In genomic region chr11:12792018-12792417, GRCh38 we compare ENCODE assay signal across 14 cellular contexts.
DNase-seq lines count a peak whose midpoint lies in the region; ATAC-seq, FAIRE-seq and TF ChIP-seq lines count a peak whose summit lies in the region.
"Had no signal": no experiment of that assay in that cellular context is flagged by ENCODE, and none has a peak within 500 bp of the region (broad histone marks: within the 10 kb centered on the region; RNA-seq: fewer than 3 reads in every experiment).

No MANE protein-coding gene starts in this region.

- in situ Hi-C loops in GM23248 (cut with MboI) (no loop called here), K562 (cut with MboI) (no loop called here)

- H3F3A ChIP-seq in GM23248 (ENCODE audit: insufficient read depth) (peaks cover 32% of the 10 kb centered on the region), PC-9 (ENCODE audit: insufficient read depth, low read depth) (peaks cover 6% of the 10 kb centered on the region; the same call in 1 of the 2 replicates)

- no peak overlapping the region for H3K4me2 ChIP-seq in GM23248 (ENCODE audit: unreplicated experiment)
- no peak overlapping the region for H3K4me2 ChIP-seq in K562 (ENCODE audit: insufficient read depth, low read length)
- H3K4me2 ChIP-seq in PC-9, result no peak overlapping the region

- POLR2A ChIA-PET in K562 (lab: Yijun Ruan, JAX), result interaction anchor here (0.7 to 1.6 kb wide), 4 partner anchors 11 to 18 kb away, joined by 3 read pairs; no protein-coding TSS in a partner anchor
- POLR2A ChIA-PET in PC-9 (lab: Charles Lee; ENCODE audit: unreplicated experiment), result interaction anchor here (0.6 kb wide), 1 partner anchor 49 kb away, joined by 5 read pairs; no protein-coding TSS in a partner anchor

- H3K4me1 ChIP-seq in ACC112 (ENCODE audit: control insufficient read depth, insufficient read depth, low read length, unreplicated experiment) (peaks cover 46% of the 10 kb centered on the region), GM23248 (ENCODE audit: insufficient read depth) (peaks cover 43% of the 10 kb centered on the region), K562 (replicated peaks in 1 of 2; ENCODE audit: control insufficient read depth in 2 of 2, insufficient read depth in 2 of 2, low read length in 2 of 2) (peaks cover 5 to 14% of the 10 kb centered on the region in 2 experiments; a peak in 4 of 5 replicates), psoas muscle (peaks cover 50% of the 10 kb centered on the region), PC-9 (replicated peaks; ENCODE audit: insufficient read depth) (0 out of 2 replicates have a peak, but pooled peaks cover 11% of the 10 kb centered on the region)

- peak; percentile 44 for FAIRE-seq in K562 (lab: Jason Lieb, UNC)
- FAIRE-seq: A204.1 had no signal

- no peak overlapping the region for H3K9ac ChIP-seq in GM23248
- no peak overlapping the region for H3K9ac ChIP-seq in K562 (ENCODE audit: insufficient read depth in 1 of 2, low read depth in 2 of 2, low read length in 2 of 2)

- H3K27ac ChIP-seq in ACC112 (ENCODE audit: low read depth, low read length), result peak overlapping the region; percentile 45
- H3K27ac ChIP-seq in GM23248, result 0 out of 2 replicates have a peak overlapping the region, but pooled peaks have one; percentile 29
- no peak overlapping the region for H3K27ac ChIP-seq in K562 (ENCODE audit: extremely low read depth, low read depth, low read length)
- peak overlapping the region; percentile 47 for H3K27ac ChIP-seq in psoas muscle
- H3K27ac ChIP-seq in PC-9, result no peak overlapping the region
- H3K27ac ChIP-seq: HL-60 had no signal

- no peak for TF ChIP-seq POLR2A in K562 (conservative IDR thresholded peaks at IDR 0.05)

- ATAC-seq in K562 (peak; percentile 66; the same call in 2 of the 3 replicates), psoas muscle (no peak), GM18498 (IDR thresholded peaks at IDR 0.05; ENCODE audit: unreplicated experiment) (no peak), GM21515 (IDR thresholded peaks at IDR 0.05; ENCODE audit: unreplicated experiment) (no peak)
- ATAC-seq: CD8-positive, alpha-beta T cell had no signal

- H3K36me3 ChIP-seq in ACC112 (ENCODE audit: insufficient read depth, low read length) (peaks cover 13% of the 10 kb centered on the region), GM23248 (ENCODE audit: low read depth) (no peaks in the 10 kb centered on the region; the same call in 1 of the 2 replicates), K562 (ENCODE audit: control insufficient read depth, insufficient read depth, low read length) (no peaks in the 10 kb centered on the region), psoas muscle (ENCODE audit: insufficient read depth in 1 of 2, low read depth in 1 of 2) (peaks cover 0 to 8% of the 10 kb centered on the region in 2 donors), PC-9 (ENCODE audit: low read depth) (0 out of 2 replicates have a peak, but pooled peaks cover 3% of the 10 kb centered on the region)

- DNase-seq in GM23248 (no peak), K562 (ENCODE audit: extremely low read depth in 1 of 4, low spot score in 3 of 4) (peak in 3 of 4 experiments; percentile 20 to 37 (median 21)), psoas muscle (no peak), midbrain (lab: John Stamatoyannopoulos, UW) (no peak), PC-9 (no peak)
- DNase-seq: CD8-positive, alpha-beta T cell; COR-L47; DMS53; KBM-7 had no signal

- BruUV-seq in K562 (replicated peaks; lab: Mats Ljungman, UMichigan), result no TSS peak
- no TSS peak for BruUV-seq in PC-9 (replicated peaks; lab: Mats Ljungman, UMichigan)

- TF ChIP-seq EP300 in K562 (IDR thresholded peaks at IDR 0.05; ENCODE audit: low read length), result peak; percentile 44; the same call in 1 of the 2 replicates

- no peaks in the 10 kb centered on the region for H3K9me3 ChIP-seq in GM23248 (ENCODE audit: low read depth)
- H3K9me3 ChIP-seq in K562 (replicated peaks; ENCODE audit: control insufficient read depth, insufficient read depth, low read depth, low read length), result no peaks in the 10 kb centered on the region
- H3K9me3 ChIP-seq in psoas muscle, result no peaks in the 10 kb centered on the region
- no peaks in the 10 kb centered on the region for H3K9me3 ChIP-seq in PC-9 (ENCODE audit: insufficient read depth, low read depth)

- CTCF ChIA-PET in K562 (lab: Yijun Ruan, JAX; ENCODE audit: low intra/inter-chr PET ratio), result no interaction called here
- CTCF ChIA-PET in PC-9 (lab: Charles Lee), result no interaction called here

- H3K79me2 ChIP-seq in ACC112 (ENCODE audit: control insufficient read depth, insufficient read depth, low read length, unreplicated experiment) (peaks cover 73% of the 10 kb centered on the region), GM23248 (ENCODE audit: insufficient read depth) (peaks cover 100% of the 10 kb centered on the region), K562 (ENCODE audit: control insufficient read depth, insufficient read depth, low read length) (no peaks in the 10 kb centered on the region), PC-9 (ENCODE audit: low read depth) (peaks cover 51% of the 10 kb centered on the region)

- H2AFZ ChIP-seq in ACC112 (ENCODE audit: low read length, unreplicated experiment), result no peak overlapping the region
- H2AFZ ChIP-seq in GM23248, result no peak overlapping the region
- no peak overlapping the region for H2AFZ ChIP-seq in K562 (ENCODE audit: low read depth, low read length)
- H2AFZ ChIP-seq in PC-9, result no peak overlapping the region

- intact Hi-C loops in K562 (cut with micrococcal nuclease), result no loop called here
- intact Hi-C loops in psoas muscle (cut with DNase I), result no loop called here
- intact Hi-C loops in PC-9 (cut with micrococcal nuclease; ENCODE audit: unreplicated experiment), result no loop called here

- no peaks in the 10 kb centered on the region for H3K9me1 ChIP-seq in K562 (ENCODE audit: control insufficient read depth, insufficient read depth, low read length)

- H4K20me1 ChIP-seq in GM23248 (ENCODE audit: insufficient read depth) (peaks cover 5% of the 10 kb centered on the region; the same call in 1 of the 2 replicates), K562 (replicated peaks; ENCODE audit: control insufficient read depth, insufficient read depth, low read length) (no peaks in the 10 kb centered on the region), PC-9 (ENCODE audit: insufficient read depth) (no peaks in the 10 kb centered on the region; the same call in 1 of the 2 replicates)

- no peak for TF ChIP-seq RAD21 in K562 (CRISPR knock-in tag; conservative IDR thresholded peaks at IDR 0.05 in 1 of 2, IDR thresholded peaks at IDR 0.05 in 1 of 2)

- TF ChIP-seq CTCF in K562 (IDR thresholded peaks at IDR 0.05 in 2 of 3, conservative IDR thresholded peaks at IDR 0.05 in 1 of 3; ENCODE audit: insufficient read depth in 2 of 3, low read depth in 1 of 3, low read length in 3 of 3) (no peak), psoas muscle (IDR thresholded peaks at IDR 0.05) (no peak), PC-9 (conservative IDR thresholded peaks at IDR 0.05) (no peak)

- H3K27me3 ChIP-seq in ACC112 (ENCODE audit: insufficient read depth, low read length) (no peaks in the 10 kb centered on the region), GM23248 (replicated peaks; ENCODE audit: insufficient read depth) (no peaks in the 10 kb centered on the region), K562 (ENCODE audit: control insufficient read depth in 2 of 2, insufficient read depth in 2 of 2, low read length in 2 of 2) (no peaks in the 10 kb centered on the region), psoas muscle (ENCODE audit: insufficient read depth in 3 of 3, low read length in 2 of 3) (no peaks in the 10 kb centered on the region), PC-9 (ENCODE audit: insufficient read depth, low read depth) (no peaks in the 10 kb centered on the region)

- H3K9me2 ChIP-seq in GM23248 (ENCODE audit: insufficient read depth) (no peaks in the 10 kb centered on the region), PC-9 (ENCODE audit: insufficient read depth) (no peaks in the 10 kb centered on the region)

- H3K4me3 ChIP-seq in ACC112 (ENCODE audit: low read depth, low read length) (no peak overlapping the region), GM23248 (no peak overlapping the region), K562 (no peak overlapping the region), psoas muscle (no peak overlapping the region), PC-9 (no peak overlapping the region)

TF ChIP-seq in K562, 482 proteins besides CTCF, POLR2A, EP300 and RAD21 (continues in another document):
- TF ChIP-seq CBFA2T3 (IDR thresholded peaks at IDR 0.05) (peak; percentile 71), SMAD2 (IDR thresholded peaks at IDR 0.05; ENCODE audit: low read depth, low read length) (no peak), TAF7 (tag; IDR thresholded peaks at IDR 0.05) (no peak), SMAD3 (CRISPR knock-in tag; conservative IDR thresholded peaks at IDR 0.05) (no peak), POLR2H (tag; IDR thresholded peaks at IDR 0.05; ENCODE audit: low read depth) (no peak), CREB5 (CRISPR knock-in tag; IDR thresholded peaks at IDR 0.05) (no peak), ZNF561 (CRISPR knock-in tag; conservative IDR thresholded peaks at IDR 0.05) (no peak), FIP1L1 (IDR thresholded peaks at IDR 0.05; ENCODE audit: low read depth, low read length, poor library complexity, severe bottlenecking) (no peak), ZNF316 (IDR thresholded peaks at IDR 0.05) (0 out of 2 replicates have a peak, but pooled peaks have one; percentile 7), BRCA1 (IDR thresholded peaks at IDR 0.05) (no peak), BRCA1 (CRISPR knock-in tag; IDR thresholded peaks at IDR 0.05) (no peak), ARID2 (IDR thresholded peaks at IDR 0.05) (no peak), ZC3H8 (IDR thresholded peaks at IDR 0.05) (no peak), TAL1 (IDR thresholded peaks at IDR 0.05) (peak; percentile 55; the same call in 1 of the 2 replicates), TRIM24 (IDR thresholded peaks at IDR 0.05) (no peak), XRCC4 (IDR thresholded peaks at IDR 0.05; ENCODE audit: extremely low read depth, insufficient read depth, insufficient read length) (no peak), SMARCA4 (IDR thresholded peaks at IDR 0.05) (peak; percentile 30), ZZZ3 (IDR thresholded peaks at IDR 0.05) (no peak), KDM1A (IDR thresholded peaks at IDR 0.05) (peak in 1 of 2 experiments; percentile 22; a peak in 1 of 4 replicates), ARID1B (IDR thresholded peaks at IDR 0.05) (peak; percentile 77)

Comparison
In these comparisons a context has a peak if more than half of its experiments do, and no peak if none do; other contexts are left out.
1. H3K27ac ChIP-seq: peak in ACC112 (single experiment), GM23248 (single experiment) and psoas muscle (single experiment); none in K562 (single experiment) and PC-9 (single experiment).
2. DNase-seq: peak in K562 (3 of 4); none in GM23248 (single experiment), psoas muscle (0 of 2), midbrain (single experiment) and PC-9 (0 of 2).